Comparison of ENCODE assay signal across 8 cellular contexts in genomic region chr14:75249251-75249957, GRCh38. TPM values are rescaled to one million over a fixed set of nuclear protein-coding genes. Genes with fewer than 3 reads are reported as not detected.
A peak's percentile ranks its signal among the peaks of the same experiment; 100 is the strongest.
DNase-seq lines count a peak whose midpoint lies in the region; ATAC-seq and TF ChIP-seq lines count a peak whose summit lies in the region.

No MANE protein-coding gene starts in this region.

- POLR2A ChIA-PET in naive thymus-derived CD4-positive, alpha-beta T cell (lab: Charles Lee) = interaction anchor here (0.7 to 4.2 kb wide), 7 partner anchors 9 to 123 kb away, joined by 3 to 30 read pairs (median 4); partner anchors contain the start of gene NEK9

- CTCF ChIA-PET in naive thymus-derived CD4-positive, alpha-beta T cell (lab: Charles Lee) = interaction anchor here (2.0 to 3.4 kb wide), 3 partner anchors 9 to 46 kb away, joined by 8 to 13 read pairs (median 10); no protein-coding TSS in a partner anchor

- H3K27ac ChIP-seq in naive thymus-derived CD4-positive, alpha-beta T cell (ENCODE audit: low read depth, low read length) = peak overlapping the region; percentile 81
- no peak overlapping the region for H3K27ac ChIP-seq in upper lobe of right lung
- H3K27ac ChIP-seq in colonic mucosa = no peak overlapping the region

- H3K27me3 ChIP-seq in naive thymus-derived CD4-positive, alpha-beta T cell (ENCODE audit: control insufficient read depth in 2 of 2, insufficient read depth in 2 of 2, low read length in 2 of 2) = no peaks in the 10 kb centered on the region
- H3K27me3 ChIP-seq in upper lobe of right lung (no peaks in the 10 kb centered on the region), colonic mucosa (no peaks in the 10 kb centered on the region)

- peak overlapping the region in 1 of 2 donors; percentile 26 for H3K9ac ChIP-seq in colonic mucosa (ENCODE audit: low read depth in 2 of 2, low read length in 2 of 2)

- H3K27ac Mint-ChIP-seq in naive thymus-derived CD4-positive, alpha-beta T cell = peak overlapping the region; percentile 83 to 98 (median 96)

- H3K4me1 Mint-ChIP-seq in naive thymus-derived CD4-positive, alpha-beta T cell = peaks cover 39 to 81% (median 72%) of the 10 kb centered on the region in 7 donors

- no peaks in the 10 kb centered on the region for H3K36me3 ChIP-seq in naive thymus-derived CD4-positive, alpha-beta T cell (ENCODE audit: control insufficient read depth in 2 of 3, insufficient read depth in 3 of 3, low read length in 3 of 3)
- no peaks in the 10 kb centered on the region for H3K36me3 ChIP-seq in upper lobe of right lung
- H3K36me3 ChIP-seq in colonic mucosa = no peaks in the 10 kb centered on the region

- peak; percentile 68 for DNase-seq in GM19238 (ENCODE audit: insufficient read length, low spot score)
- peak; percentile 80 for DNase-seq in NCI-H526 treated with DMSO at 0.1 percent for 48 hours (lab: John Stamatoyannopoulos, UW)
- DNase-seq in activated T-cell treated with anti-CD3 and anti-CD28 coated beads, Interleukin-2, amount 50 U/mL, for 1 hour = peak; percentile 75
- DNase-seq in naive thymus-derived CD4-positive, alpha-beta T cell = peak; percentile 46 to 96 (median 93)
- DNase-seq in upper lobe of right lung = peak; percentile 45
- DNase-seq in colonic mucosa = no peak
- no peak for DNase-seq in SKM-1 (lab: John Stamatoyannopoulos, UW; ENCODE audit: unreplicated experiment)

- peak overlapping the region; percentile 58 to 83 (median 67) for H3K4me3 Mint-ChIP-seq in naive thymus-derived CD4-positive, alpha-beta T cell

- peaks cover 0 to 57% (median 0%) of the 10 kb centered on the region in 5 donors for H3K27me3 Mint-ChIP-seq in naive thymus-derived CD4-positive, alpha-beta T cell

- intact Hi-C loops in naive thymus-derived CD4-positive, alpha-beta T cell (cut with micrococcal nuclease) = loop anchor here (1.0 to 10.0 kb wide), 12 partner anchors 10 to 1477 kb away; partner anchors contain the start of genes ERG28 (in 2 of the 2), FOS (in 2 of the 2), TTLL5 (in 2 of the 2) and DLST (in 1 of the 2)
- intact Hi-C loops in upper lobe of right lung (cut with DNase I) = no loop called here
- intact Hi-C loops in colonic mucosa (cut with DNase I) = no loop called here

- H3K36me3 Mint-ChIP-seq in naive thymus-derived CD4-positive, alpha-beta T cell = peaks cover 0 to 3% (median 0%) of the 10 kb centered on the region in 5 donors

- TF ChIP-seq CTCF in upper lobe of right lung (IDR thresholded peaks at IDR 0.05) (no peak), colonic mucosa (IDR thresholded peaks at IDR 0.05) (no peak)

- H3K9me3 Mint-ChIP-seq in naive thymus-derived CD4-positive, alpha-beta T cell = peaks cover 0 to 2% (median 0%) of the 10 kb centered on the region in 11 donors

- H3K4me3 ChIP-seq in naive thymus-derived CD4-positive, alpha-beta T cell (ENCODE audit: low read length) = peak overlapping the region; percentile 48
- no peak overlapping the region for H3K4me3 ChIP-seq in upper lobe of right lung
- no peak overlapping the region for H3K4me3 ChIP-seq in colonic mucosa

- peaks cover 51 to 61% of the 10 kb centered on the region in 2 donors for H3K4me1 ChIP-seq in naive thymus-derived CD4-positive, alpha-beta T cell (ENCODE audit: control insufficient read depth in 2 of 2, insufficient read depth in 2 of 2, low read length in 2 of 2)
- H3K4me1 ChIP-seq in upper lobe of right lung (peaks cover 6% of the 10 kb centered on the region), colonic mucosa (peaks cover 4% of the 10 kb centered on the region)

- H3K9me3 ChIP-seq in naive thymus-derived CD4-positive, alpha-beta T cell (ENCODE audit: control insufficient read depth in 2 of 3, low read length in 3 of 3) = no peaks in the 10 kb centered on the region
- H3K9me3 ChIP-seq in upper lobe of right lung (no peaks in the 10 kb centered on the region), colonic mucosa (no peaks in the 10 kb centered on the region)

- ATAC-seq in HG03025 (IDR thresholded peaks at IDR 0.05; ENCODE audit: low FRiP score, unreplicated experiment) (peak; percentile 75), upper lobe of right lung (peak; percentile 37)
- ATAC-seq in naive thymus-derived CD4-positive, alpha-beta T cell = peak; percentile 86

RNA-seq across cellular contexts. Expression of gene FOS, which starts 29.2 kb away (rescaled TPM):
- total RNA-seq in naive thymus-derived CD4-positive, alpha-beta T cell = 1,000 to 10,000 TPM in 2 of 5 experiments, 10 to 100 TPM in 2, 1 to 10 TPM in 1; 9.4 to 4,557 (median 14.4) TPM
- 10 to 100 TPM; 27.5 to 96.7 TPM for polyA plus RNA-seq in naive thymus-derived CD4-positive, alpha-beta T cell
- total RNA-seq in upper lobe of right lung = 204 TPM
- total RNA-seq in colonic mucosa = 10 to 100 TPM; 86.9 to 98.4 TPM

Comparison
In these comparisons a context has a peak if more than half of its experiments do, and no peak if none do; other contexts are left out.
1. DNase-seq: peak in GM19238 (single experiment), NCI-H526 treated with DMSO at 0.1 percent for 48 hours (single experiment), activated T-cell treated with anti-CD3 and anti-CD28 coated beads, Interleukin-2, amount 50 U/mL, for 1 hour (single experiment), naive thymus-derived CD4-positive, alpha-beta T cell (9 of 9) and upper lobe of right lung (single experiment); none in colonic mucosa (single experiment) and SKM-1 (single experiment).
2. intact Hi-C loops: an anchor here in naive thymus-derived CD4-positive, alpha-beta T cell (1.0 to 10.0 kb wide); none called in upper lobe of right lung and colonic mucosa.
3. Peak in every context shown above with its lines, with median percentiles within 50 percentile points of each other: ATAC-seq.